Comparison of ENCODE assay signal across 14 cellular contexts in genomic region chr11:132683602-132684001, GRCh38.
"Had no signal": no experiment of that assay in that cellular context is flagged by ENCODE, and none has a peak within 500 bp of the region (broad histone marks: within the 10 kb centered on the region; RNA-seq: fewer than 3 reads in every experiment).

No MANE protein-coding gene starts in this region.

- ATAC-seq: activated CD4-positive, alpha-beta T cell treated with anti-CD3 and anti-CD28 coated beads for 36 hours; activated naive CD8-positive, alpha-beta T cell treated with anti-CD3 and anti-CD28 coated beads, Interleukin-2, amount 50 U/mL, for 24 hours; activated T-cell treated with anti-CD3 and anti-CD28 coated beads, Interleukin-2, amount 50 U/mL, for 72 hours; naive thymus-derived CD8-positive, alpha-beta T cell had no signal

- H3K4me1 ChIP-seq: prostate gland had no signal

- H3K36me3 ChIP-seq: prostate gland, right lobe of liver had no signal

- H3K27ac ChIP-seq: prostate gland, right lobe of liver had no signal

- H3K4me3 ChIP-seq: lung, prostate gland, right lobe of liver had no signal

- H3K9me3 ChIP-seq: prostate gland, right lobe of liver had no signal

- H3K27me3 ChIP-seq: right lobe of liver had no signal

- DNase-seq: activated CD4-positive, alpha-beta memory T cell treated with anti-CD3 and anti-CD28 coated beads, Interleukin-2, amount 10 ng/mL, durations not matched to agents 7 days and 5 days; activated CD4-positive, alpha-beta T cell treated with anti-CD3 and anti-CD28 coated beads for 36 hours; activated naive CD8-positive, alpha-beta T cell treated with anti-CD3 and anti-CD28 coated beads, Interleukin-2, amount 50 U/mL, for 24 hours; activated T-cell treated with anti-CD3 and anti-CD28 coated beads, Interleukin-2, amount 50 U/mL, for 72 hours; effector memory CD4-positive, alpha-beta T cell; hippocampal formation; naive thymus-derived CD8-positive, alpha-beta T cell; right lobe of liver; stimulated activated CD4-positive, alpha-beta T cell treated with anti-CD3 and anti-CD28 coated beads, Interleukin-12 subunit alpha, Interleukin-12 subunit beta, amount 100 ng/mL, for 4 hours; stimulated activated CD4-positive, alpha-beta T cell treated with anti-CD3 and anti-CD28 coated beads, Interleukin-2, amount 100 ng/mL, for 48 hours; stimulated activated naive CD4-positive, alpha-beta T cell treated with Interleukin-2 at 50 U/mL for 16 hours; trophoblast cell had no signal
